Comparison of ENCODE assay signal across 29 cellular contexts in genomic region chr6:37983720-37984501, GRCh38.
DNase-seq lines count a peak whose midpoint lies in the region; ATAC-seq and FAIRE-seq lines count a peak whose summit lies in the region.
"Had no signal": no experiment of that assay in that cellular context is flagged by ENCODE, and none has a peak within 500 bp of the region (broad histone marks: within the 10 kb centered on the region; RNA-seq: fewer than 3 reads in every experiment).

No MANE protein-coding gene starts in this region.

- H3K4me3 ChIP-seq in CD4-positive, alpha-beta memory T cell (ENCODE audit: low read length in 2 of 2), result no peak overlapping the region
- H3K4me3 ChIP-seq: esophagus squamous epithelium, ovary, stomach, tibial nerve had no signal

- H3K27ac Mint-ChIP-seq in activated CD4-positive, alpha-beta T cell treated with anti-CD3 and anti-CD28 coated beads for 36 hours, result peak overlapping the region; percentile 91
- peak overlapping the region in 4 of 7 donors; percentile 3 to 37 (median 20) for H3K27ac Mint-ChIP-seq in CD4-positive, alpha-beta memory T cell
- peak overlapping the region; percentile 61 for H3K27ac Mint-ChIP-seq in activated T-helper 1 cell treated with anti-CD3 and anti-CD28 coated beads, Interleukin-12 subunit alpha, Interleukin-12 subunit beta, Interleukin-2, Interleukin-4 antibody, amounts not matched to agents 30 ng/mL and 10 ng/mL and 1 ng/mL, durations not matched to agents 14 hours and 24 hours and 36 hours
- peak overlapping the region; percentile 29 to 45 for H3K27ac Mint-ChIP-seq in natural killer cell treated with Interleukin-12 subunit alpha and Interleukin-12 subunit beta and Interleukin-15 and Interleukin-18, amount 100 ng/mL, for 72 hours
- H3K27ac Mint-ChIP-seq: mesothelial cell of epicardium, nephron had no signal

- peaks cover 3% of the 10 kb centered on the region for H3K36me3 Mint-ChIP-seq in activated CD4-positive, alpha-beta T cell treated with anti-CD3 and anti-CD28 coated beads for 36 hours (ENCODE audit: low read depth)
- H3K36me3 Mint-ChIP-seq in CD4-positive, alpha-beta memory T cell, result no peaks in the 10 kb centered on the region
- H3K36me3 Mint-ChIP-seq in activated T-helper 1 cell treated with anti-CD3 and anti-CD28 coated beads, Interleukin-12 subunit alpha, Interleukin-12 subunit beta, Interleukin-2, Interleukin-4 antibody, amounts not matched to agents 30 ng/mL and 10 ng/mL and 1 ng/mL, durations not matched to agents 14 hours and 24 hours and 36 hours (ENCODE audit: low read depth), result no peaks in the 10 kb centered on the region
- H3K36me3 Mint-ChIP-seq in natural killer cell treated with Interleukin-12 subunit alpha and Interleukin-12 subunit beta and Interleukin-15 and Interleukin-18, amount 100 ng/mL, for 72 hours, result no peaks in the 10 kb centered on the region
- H3K36me3 Mint-ChIP-seq: mesothelial cell of epicardium had no signal

- peaks cover 19% of the 10 kb centered on the region for H3K4me1 ChIP-seq in CD4-positive, alpha-beta memory T cell (ENCODE audit: insufficient read depth, low read length)

- no peak overlapping the region for H3K4me3 Mint-ChIP-seq in activated CD4-positive, alpha-beta T cell treated with anti-CD3 and anti-CD28 coated beads for 36 hours
- peak overlapping the region in 3 of 8 donors; percentile 5 to 31 (median 9) for H3K4me3 Mint-ChIP-seq in CD4-positive, alpha-beta memory T cell
- no peak overlapping the region for H3K4me3 Mint-ChIP-seq in activated T-helper 1 cell treated with anti-CD3 and anti-CD28 coated beads, Interleukin-12 subunit alpha, Interleukin-12 subunit beta, Interleukin-2, Interleukin-4 antibody, amounts not matched to agents 30 ng/mL and 10 ng/mL and 1 ng/mL, durations not matched to agents 14 hours and 24 hours and 36 hours
- peak overlapping the region; percentile 26 for H3K4me3 Mint-ChIP-seq in natural killer cell treated with Interleukin-12 subunit alpha and Interleukin-12 subunit beta and Interleukin-15 and Interleukin-18, amount 100 ng/mL, for 72 hours
- H3K4me3 Mint-ChIP-seq: mesothelial cell of epicardium, nephron had no signal

- H3K9me3 ChIP-seq in CD4-positive, alpha-beta memory T cell (ENCODE audit: control insufficient read depth in 1 of 2, low read length in 2 of 2), result no peaks in the 10 kb centered on the region
- H3K9me3 ChIP-seq: esophagus squamous epithelium, ovary, stomach, tibial nerve had no signal

- no peak overlapping the region for H3K27ac ChIP-seq in CD4-positive, alpha-beta memory T cell (ENCODE audit: low read depth, low read length)
- H3K27ac ChIP-seq: esophagus squamous epithelium, ovary, stomach, tibial nerve, VCaP had no signal

- intact Hi-C loops in activated CD4-positive, alpha-beta T cell treated with anti-CD3 and anti-CD28 coated beads for 36 hours (cut with DNase I, micrococcal nuclease), result loop anchor here in 1 of 2 experiments (1.0 to 10.0 kb wide), 6 partner anchors 71 to 1131 kb away; partner anchors contain the start of genes CCDC167, SAYSD1 and ZFAND3
- intact Hi-C loops in CD4-positive, alpha-beta memory T cell (cut with micrococcal nuclease), result no loop called here
- intact Hi-C loops in activated T-helper 1 cell treated with anti-CD3 and anti-CD28 coated beads, Interleukin-12 subunit alpha, Interleukin-12 subunit beta, Interleukin-2, Interleukin-4 antibody, amounts not matched to agents 30 ng/mL and 10 ng/mL and 1 ng/mL, durations not matched to agents 14 hours and 24 hours and 36 hours (cut with micrococcal nuclease), result loop anchor here (1.0 to 5.0 kb wide), 2 partner anchors 42 to 165 kb away; partner anchors contain the start of gene ZFAND3

- H3K27me3 ChIP-seq in CD4-positive, alpha-beta memory T cell (ENCODE audit: insufficient read depth, low read length), result no peaks in the 10 kb centered on the region
- H3K27me3 ChIP-seq: esophagus squamous epithelium, ovary, stomach, tibial nerve had no signal

- no peaks in the 10 kb centered on the region for H3K9me3 Mint-ChIP-seq in activated CD4-positive, alpha-beta T cell treated with anti-CD3 and anti-CD28 coated beads for 36 hours (ENCODE audit: low read depth)
- no peaks in the 10 kb centered on the region for H3K9me3 Mint-ChIP-seq in CD4-positive, alpha-beta memory T cell
- H3K9me3 Mint-ChIP-seq in activated T-helper 1 cell treated with anti-CD3 and anti-CD28 coated beads, Interleukin-12 subunit alpha, Interleukin-12 subunit beta, Interleukin-2, Interleukin-4 antibody, amounts not matched to agents 30 ng/mL and 10 ng/mL and 1 ng/mL, durations not matched to agents 14 hours and 24 hours and 36 hours, result no peaks in the 10 kb centered on the region
- no peaks in the 10 kb centered on the region for H3K9me3 Mint-ChIP-seq in natural killer cell treated with Interleukin-12 subunit alpha and Interleukin-12 subunit beta and Interleukin-15 and Interleukin-18, amount 100 ng/mL, for 72 hours
- H3K9me3 Mint-ChIP-seq: mesothelial cell of epicardium, nephron had no signal

- no peak for DNase-seq in activated CD4-positive, alpha-beta T cell treated with anti-CD3 and anti-CD28 coated beads for 36 hours
- no peak for DNase-seq in activated CD4-positive, alpha-beta T cell treated with anti-CD3 and anti-CD28 coated beads, Interleukin-2, amount 50 U/mL, for 48 hours
- DNase-seq in CD4-positive, alpha-beta memory T cell, result no peak
- DNase-seq in activated T-helper 1 cell treated with anti-CD3 and anti-CD28 coated beads, Interleukin-12 subunit alpha, Interleukin-12 subunit beta, Interleukin-2, Interleukin-4 antibody, amounts not matched to agents 30 ng/mL and 10 ng/mL and 1 ng/mL, durations not matched to agents 14 hours and 24 hours and 36 hours (ENCODE audit: low spot score), result no peak
- DNase-seq in natural killer cell treated with Interleukin-12 subunit alpha and Interleukin-12 subunit beta and Interleukin-15 and Interleukin-18, amount 100 ng/mL, for 72 hours (ENCODE audit: low spot score), result no peak
- DNase-seq in stimulated activated naive CD4-positive, alpha-beta T cell (lab: John Stamatoyannopoulos, UW), result no peak
- no peak for DNase-seq in frontal cortex (ENCODE audit: low spot score in 2 of 2)
- DNase-seq in activated effector memory CD4-positive, alpha-beta T cell treated with anti-CD3 and anti-CD28 coated beads, Interleukin-2, amount 50 U/mL, for 16 hours, result no peak
- DNase-seq: 8988T; activated effector memory CD4-positive, alpha-beta T cell treated with Interleukin-2 at 50 U/mL for 16 hours; anterior cingulate cortex; cortex of kidney; DMS79; esophagus squamous epithelium; GOT3; KG1; left ventricle myocardium superior; NCI-H1436 treated with DMSO at 0.1 percent for 48 hours; NCI-H2107; NCI-H446 treated with DMSO at 0.1 percent for 48 hours; ovary; retina; stimulated activated CD4-positive, alpha-beta T cell treated with anti-CD3 and anti-CD28 coated beads, Interleukin-4, amount 100 ng/mL, for 1 hour; stomach had no signal

- peak; percentile 56 for ATAC-seq in activated CD4-positive, alpha-beta T cell treated with anti-CD3 and anti-CD28 coated beads for 36 hours
- peak; percentile 48 to 77 for ATAC-seq in natural killer cell treated with Interleukin-12 subunit alpha and Interleukin-12 subunit beta and Interleukin-15 and Interleukin-18, amount 100 ng/mL, for 72 hours
- ATAC-seq: left ventricle myocardium superior had no signal

- no peaks in the 10 kb centered on the region for H3K36me3 ChIP-seq in CD4-positive, alpha-beta memory T cell (ENCODE audit: insufficient read depth, low read length)
- H3K36me3 ChIP-seq: esophagus squamous epithelium, ovary, stomach, tibial nerve had no signal

- no peaks in the 10 kb centered on the region for H3K27me3 Mint-ChIP-seq in activated CD4-positive, alpha-beta T cell treated with anti-CD3 and anti-CD28 coated beads for 36 hours
- H3K27me3 Mint-ChIP-seq in CD4-positive, alpha-beta memory T cell, result no peaks in the 10 kb centered on the region
- H3K27me3 Mint-ChIP-seq in activated T-helper 1 cell treated with anti-CD3 and anti-CD28 coated beads, Interleukin-12 subunit alpha, Interleukin-12 subunit beta, Interleukin-2, Interleukin-4 antibody, amounts not matched to agents 30 ng/mL and 10 ng/mL and 1 ng/mL, durations not matched to agents 14 hours and 24 hours and 36 hours (ENCODE audit: insufficient read depth), result no peaks in the 10 kb centered on the region
- no peaks in the 10 kb centered on the region for H3K27me3 Mint-ChIP-seq in natural killer cell treated with Interleukin-12 subunit alpha and Interleukin-12 subunit beta and Interleukin-15 and Interleukin-18, amount 100 ng/mL, for 72 hours

- POLR2A ChIA-PET in activated CD4-positive, alpha-beta T cell treated with anti-CD3 and anti-CD28 coated beads for 36 hours (lab: Charles Lee), result interaction anchor here (1.0 kb wide), 1 partner anchor 126 kb away, joined by 3 read pairs; no protein-coding TSS in a partner anchor
- POLR2A ChIA-PET in CD4-positive, alpha-beta memory T cell (lab: Charles Lee; ENCODE audit: partially characterized antibody), result no interaction called here

- FAIRE-seq in frontal cortex (lab: Jason Lieb, UNC), result no peak
- FAIRE-seq: islet of Langerhans had no signal

- CTCF ChIA-PET in activated CD4-positive, alpha-beta T cell treated with anti-CD3 and anti-CD28 coated beads for 36 hours (lab: Charles Lee), result interaction anchor here (0.6 to 1.5 kb wide), 3 partner anchors 17 to 197 kb away, joined by 3 to 4 read pairs (median 3); no protein-coding TSS in a partner anchor
- CTCF ChIA-PET in CD4-positive, alpha-beta memory T cell (lab: Charles Lee; ENCODE audit: partially characterized antibody), result interaction anchor here (0.6 kb wide), 1 partner anchor 719 kb away, joined by 5 read pairs; the partner anchor contains the start of gene GLO1

- H3K4me1 Mint-ChIP-seq in activated CD4-positive, alpha-beta T cell treated with anti-CD3 and anti-CD28 coated beads for 36 hours, result peaks cover 79% of the 10 kb centered on the region
- peaks cover 44 to 73% (median 59%) of the 10 kb centered on the region in 4 donors for H3K4me1 Mint-ChIP-seq in CD4-positive, alpha-beta memory T cell
- peaks cover 67% of the 10 kb centered on the region for H3K4me1 Mint-ChIP-seq in activated T-helper 1 cell treated with anti-CD3 and anti-CD28 coated beads, Interleukin-12 subunit alpha, Interleukin-12 subunit beta, Interleukin-2, Interleukin-4 antibody, amounts not matched to agents 30 ng/mL and 10 ng/mL and 1 ng/mL, durations not matched to agents 14 hours and 24 hours and 36 hours (ENCODE audit: low read depth)
- H3K4me1 Mint-ChIP-seq in natural killer cell treated with Interleukin-12 subunit alpha and Interleukin-12 subunit beta and Interleukin-15 and Interleukin-18, amount 100 ng/mL, for 72 hours (ENCODE audit: low read depth in 2 of 2), result peaks cover 67 to 75% of the 10 kb centered on the region in 2 donors

Comparison
In these comparisons a context has a peak if more than half of its experiments do, and no peak if none do; other contexts are left out.
1. H3K27ac Mint-ChIP-seq: peak in every context shown above with its lines; median percentile 91 in activated CD4-positive, alpha-beta T cell treated with anti-CD3 and anti-CD28 coated beads for 36 hours; 61 in activated T-helper 1 cell treated with anti-CD3 and anti-CD28 coated beads, Interleukin-12 subunit alpha, Interleukin-12 subunit beta, Interleukin-2, Interleukin-4 antibody, amounts not matched to agents 30 ng/mL and 10 ng/mL and 1 ng/mL, durations not matched to agents 14 hours and 24 hours and 36 hours; 37 in natural killer cell treated with Interleukin-12 subunit alpha and Interleukin-12 subunit beta and Interleukin-15 and Interleukin-18, amount 100 ng/mL, for 72 hours; 20 in CD4-positive, alpha-beta memory T cell.